In genomic region chr6:80690611-80691090, GRCh38 we compare ENCODE assay signal across 21 cellular contexts.
DNase-seq lines count a peak whose midpoint lies in the region; ATAC-seq, FAIRE-seq and TF ChIP-seq lines count a peak whose summit lies in the region.
"Had no signal": no experiment of that assay in that cellular context is flagged by ENCODE, and none has a peak within 500 bp of the region (broad histone marks: within the 10 kb centered on the region; RNA-seq: fewer than 3 reads in every experiment).

No MANE protein-coding gene starts in this region.

- H3K36me3 ChIP-seq in GM23338 (ENCODE audit: insufficient read depth) (no peaks in the 10 kb centered on the region), astrocyte (ENCODE audit: insufficient read depth, low read length) (no peaks in the 10 kb centered on the region)
- H3K36me3 ChIP-seq: colonic mucosa, neural progenitor cell, uterus had no signal

- no peak for ATAC-seq in GM23338
- no peak for ATAC-seq in HG03565 (IDR thresholded peaks at IDR 0.05; ENCODE audit: unreplicated experiment)
- ATAC-seq in GM18505 (IDR thresholded peaks at IDR 0.05; ENCODE audit: unreplicated experiment), result no peak
- ATAC-seq: activated CD4-positive, CD25-positive, alpha-beta regulatory T cell treated with anti-CD3 and anti-CD28 coated beads, Interleukin-2, amount 50 U/mL, for 24 hours; K562; right cardiac atrium had no signal

- no peak overlapping the region for H4K5ac ChIP-seq in H9 (ENCODE audit: insufficient read length, low read depth, low read length)

- TF ChIP-seq CTCF in AG09309 (IDR thresholded peaks at IDR 0.05; ENCODE audit: control insufficient read depth, insufficient read depth, low read depth, low read length, missing control alignments) (no peak), GM23338 (conservative IDR thresholded peaks at IDR 0.05; ENCODE audit: low read depth in 2 of 2) (no peak), astrocyte (IDR thresholded peaks at IDR 0.05; ENCODE audit: insufficient read depth, low read depth, low read length) (no peak), foreskin fibroblast (IDR thresholded peaks at IDR 0.05; ENCODE audit: low read depth, low read length) (no peak), H9 (conservative IDR thresholded peaks at IDR 0.05) (no peak)

- peak; percentile 24 for DNase-seq in AG09309 (ENCODE audit: low read depth)
- DNase-seq in GM23338 (ENCODE audit: low spot score), result no peak
- DNase-seq in astrocyte (ENCODE audit: low read depth), result peak; percentile 69
- DNase-seq in foreskin fibroblast, result peak; percentile 2 to 24
- no peak for DNase-seq in H9
- no peak for DNase-seq in posterior cingulate gyrus
- DNase-seq: activated gamma-delta T cell treated with Interleukin-2 at 50 U/mL for 16 hours, colonic mucosa, kidney, NCI-H1417 treated with DMSO at 0.1 percent for 48 hours, NCI-H226, right cardiac atrium, SIG-M5, uterus had no signal

- H3K79me2 ChIP-seq in GM23338 (replicated peaks; ENCODE audit: insufficient read depth) (no peaks in the 10 kb centered on the region), astrocyte (ENCODE audit: insufficient read depth, low read length) (no peaks in the 10 kb centered on the region), H9 (ENCODE audit: insufficient read depth, low read length) (no peaks in the 10 kb centered on the region)

- no peaks in the 10 kb centered on the region for H3K27me3 ChIP-seq in GM23338 (ENCODE audit: insufficient read depth)
- no peaks in the 10 kb centered on the region for H3K27me3 ChIP-seq in astrocyte (ENCODE audit: insufficient read depth, low read length)
- H3K27me3 ChIP-seq in H9 (ENCODE audit: insufficient read depth, low read length), result no peaks in the 10 kb centered on the region
- H3K27me3 ChIP-seq: colonic mucosa, neural progenitor cell, uterus had no signal

- H3K23me2 ChIP-seq in H9 (ENCODE audit: insufficient read length, low read depth, low read length, poor library complexity, severe bottlenecking), result no peaks in the 10 kb centered on the region

- H3K36me3 Mint-ChIP-seq in GM23338 (ENCODE audit: low read depth) (no peaks in the 10 kb centered on the region), astrocyte (ENCODE audit: low read depth, unreplicated experiment) (no peaks in the 10 kb centered on the region), H9 (ENCODE audit: insufficient read depth in 1 of 3, low read depth in 3 of 3) (peaks cover 0 to 10% (median 6%) of the 10 kb centered on the region in 3 experiments; a peak in 5 of 7 replicates)
- H3K36me3 Mint-ChIP-seq: neural progenitor cell had no signal

- H3K14ac ChIP-seq in H9 (ENCODE audit: insufficient read depth, low read length), result no peak overlapping the region

- no peak overlapping the region for H3K27ac Mint-ChIP-seq in GM23338
- H3K27ac Mint-ChIP-seq in astrocyte (ENCODE audit: unreplicated experiment), result no peak overlapping the region
- no peak overlapping the region for H3K27ac Mint-ChIP-seq in H9
- H3K27ac Mint-ChIP-seq: neural progenitor cell; T-helper 2 cell treated with Interferon-gamma antibody and Interleukin-4, amounts not matched to agents 5 μg/mL and 100 μg/mL, for 36 hours had no signal

- intact Hi-C loops in posterior cingulate gyrus (cut with DNase I), result no loop called here

- H2BK12ac ChIP-seq in H9 (ENCODE audit: insufficient read length, low read depth, low read length), result no peak overlapping the region

- no peak overlapping the region for H3K9ac ChIP-seq in astrocyte (ENCODE audit: low read length)
- no peak overlapping the region for H3K9ac ChIP-seq in H9 (ENCODE audit: extremely low read depth, insufficient read length, low read length)
- H3K9ac ChIP-seq: neural progenitor cell had no signal

- no peak overlapping the region for H3K56ac ChIP-seq in H9 (ENCODE audit: insufficient read length, low read depth, low read length)

- WGBS in H9 (ENCODE audit: extremely low coverage, insufficient read length, low lambda C conversion rate), result no CpG with 5 or more reads among the region's 6 CpGs

- 0 out of 2 replicates have a peak overlapping the region, but pooled peaks have one; percentile 21 for H2AFZ ChIP-seq in GM23338
- H2AFZ ChIP-seq in astrocyte (ENCODE audit: low read depth, low read length), result no peak overlapping the region
- H2AFZ ChIP-seq in H9 (ENCODE audit: low read length), result no peak overlapping the region
- H2AFZ ChIP-seq: neural progenitor cell had no signal

- H3K4me3 Mint-ChIP-seq in GM23338, result no peak overlapping the region
- no peak overlapping the region for H3K4me3 Mint-ChIP-seq in astrocyte (ENCODE audit: unreplicated experiment)
- no peak overlapping the region for H3K4me3 Mint-ChIP-seq in H9
- H3K4me3 Mint-ChIP-seq: neural progenitor cell; T-helper 2 cell treated with Interferon-gamma antibody and Interleukin-4, amounts not matched to agents 5 μg/mL and 100 μg/mL, for 36 hours had no signal

- no peak overlapping the region for H2BK15ac ChIP-seq in H9 (ENCODE audit: low read depth, low read length)

- no peak for TF ChIP-seq POLR2A in GM18505 (IDR thresholded peaks at IDR 0.05; ENCODE audit: borderline replicate concordance, extremely low read depth, insufficient read depth, insufficient read length)

- H3K9me3 ChIP-seq in astrocyte (ENCODE audit: insufficient read depth, low read depth, low read length), result no peaks in the 10 kb centered on the region
- no peaks in the 10 kb centered on the region for H3K9me3 ChIP-seq in H9 (ENCODE audit: control insufficient read depth, low read depth, low read length)
- H3K9me3 ChIP-seq: colonic mucosa, uterus had no signal

- H2BK120ac ChIP-seq in H9 (ENCODE audit: low read depth, low read length, poor library complexity, severe bottlenecking), result no peak overlapping the region

- H3K4me2 ChIP-seq in GM23338, result no peak overlapping the region
- H3K4me2 ChIP-seq in astrocyte (ENCODE audit: low read length), result no peak overlapping the region
- no peak overlapping the region for H3K4me2 ChIP-seq in H9 (ENCODE audit: insufficient read depth, insufficient read length, low read length)
- H3K4me2 ChIP-seq: neural progenitor cell had no signal

- no peaks in the 10 kb centered on the region for H3K9me2 ChIP-seq in GM23338 (ENCODE audit: insufficient read depth)

- H3F3A ChIP-seq in GM23338 (replicated peaks; ENCODE audit: low read depth), result no peaks in the 10 kb centered on the region

- H2AK5ac ChIP-seq in H9 (ENCODE audit: insufficient read length, low read length), result no peak overlapping the region

- no peak for FAIRE-seq in astrocyte (lab: Jason Lieb, UNC)
- FAIRE-seq: K562, kidney had no signal

- H3K27me3 Mint-ChIP-seq in GM23338 (ENCODE audit: insufficient read depth, low read depth, poor library complexity) (no peaks in the 10 kb centered on the region), astrocyte (ENCODE audit: low read depth, unreplicated experiment) (no peaks in the 10 kb centered on the region), H9 (ENCODE audit: low read depth) (no peaks in the 10 kb centered on the region; the same call in none of the 2 replicates)

- no peak overlapping the region for H3K4ac ChIP-seq in H9 (ENCODE audit: low read depth, low read length)

- no peak overlapping the region for H4K8ac ChIP-seq in H9 (replicated peaks; ENCODE audit: insufficient read length, low read depth, low read length)

- H3K79me1 ChIP-seq in H9 (ENCODE audit: insufficient read depth, low read depth, low read length, poor library complexity, severe bottlenecking), result no peaks in the 10 kb centered on the region

- H3K4me3 ChIP-seq in AG09309 (ENCODE audit: control insufficient read depth, low read depth, low read length) (no peak overlapping the region), GM23338 (no peak overlapping the region), astrocyte (ENCODE audit: insufficient read depth, low read depth, low read length) (no peak overlapping the region), foreskin fibroblast (ENCODE audit: low read depth in 1 of 2, low read length in 2 of 2) (no peak overlapping the region)
- H3K4me3 ChIP-seq: colonic mucosa, K562, neural progenitor cell, uterus had no signal

- H3K23ac ChIP-seq in H9 (ENCODE audit: insufficient read length, low read depth, low read length), result no peak overlapping the region

- H3K9me3 Mint-ChIP-seq in GM23338 (peaks cover 16% of the 10 kb centered on the region; the same call in 2 of the 3 replicates), astrocyte (ENCODE audit: unreplicated experiment) (peaks cover 6% of the 10 kb centered on the region), H9 (peaks cover 8 to 9% of the 10 kb centered on the region in 2 experiments; a peak in 3 of 5 replicates)

- no peak overlapping the region for H2BK5ac ChIP-seq in H9 (ENCODE audit: insufficient read length, low read length)

- no peak overlapping the region for H3K18ac ChIP-seq in H9 (ENCODE audit: insufficient read length, low read depth, low read length)

- no peak overlapping the region for H4K91ac ChIP-seq in H9 (ENCODE audit: insufficient read length, low read depth, low read length)

- H3T11ph ChIP-seq in H9 (ENCODE audit: low read length), result no peak overlapping the region

- H4K20me1 ChIP-seq in GM23338 (replicated peaks; ENCODE audit: insufficient read depth) (no peaks in the 10 kb centered on the region), astrocyte (ENCODE audit: insufficient read depth, low read length) (no peaks in the 10 kb centered on the region), H9 (ENCODE audit: control insufficient read depth, insufficient read depth, insufficient read length) (no peaks in the 10 kb centered on the region)

- H3K4me1 ChIP-seq in GM23338 (ENCODE audit: insufficient read depth), result no peaks in the 10 kb centered on the region
- H3K4me1 ChIP-seq in astrocyte (ENCODE audit: insufficient read depth, low read length), result no peaks in the 10 kb centered on the region
- no peaks in the 10 kb centered on the region for H3K4me1 ChIP-seq in H9 (ENCODE audit: insufficient read depth, low read length)
- H3K4me1 ChIP-seq: colonic mucosa, neural progenitor cell, uterus had no signal

- H3K27ac ChIP-seq in GM23338 (ENCODE audit: low read depth) (no peak overlapping the region), astrocyte (ENCODE audit: low read depth, low read length) (no peak overlapping the region), H9 (ENCODE audit: insufficient read length, low read depth, low read length) (no peak overlapping the region)
- H3K27ac ChIP-seq: colonic mucosa, HL-60, neural progenitor cell, uterus had no signal

- no peak overlapping the region for H2BK20ac ChIP-seq in H9 (ENCODE audit: low read depth, low read length, poor library complexity, severe bottlenecking)

- H3K4me1 Mint-ChIP-seq in GM23338, result no peaks in the 10 kb centered on the region
- peaks cover 2% of the 10 kb centered on the region for H3K4me1 Mint-ChIP-seq in astrocyte (ENCODE audit: low read depth, unreplicated experiment)
- H3K4me1 Mint-ChIP-seq in H9, result peaks cover 0 to 4% of the 10 kb centered on the region in 2 experiments; a peak in 1 of 4 replicates
- H3K4me1 Mint-ChIP-seq: neural progenitor cell had no signal

TF ChIP-seq in GM23338, 12 proteins besides CTCF, POLR2A, EP300 and RAD21 (continues in another document):
- TF ChIP-seq EZH2 (IDR thresholded peaks at IDR 0.05; ENCODE audit: low read depth, unreplicated experiment), result no peak

Comparison
In these comparisons a context has a peak if more than half of its experiments do, and no peak if none do; other contexts are left out.
1. DNase-seq: peak in AG09309 (single experiment), astrocyte (single experiment) and foreskin fibroblast (2 of 2); none in GM23338 (single experiment), H9 (single experiment) and posterior cingulate gyrus (0 of 10).